In the genomic region with DNA sequence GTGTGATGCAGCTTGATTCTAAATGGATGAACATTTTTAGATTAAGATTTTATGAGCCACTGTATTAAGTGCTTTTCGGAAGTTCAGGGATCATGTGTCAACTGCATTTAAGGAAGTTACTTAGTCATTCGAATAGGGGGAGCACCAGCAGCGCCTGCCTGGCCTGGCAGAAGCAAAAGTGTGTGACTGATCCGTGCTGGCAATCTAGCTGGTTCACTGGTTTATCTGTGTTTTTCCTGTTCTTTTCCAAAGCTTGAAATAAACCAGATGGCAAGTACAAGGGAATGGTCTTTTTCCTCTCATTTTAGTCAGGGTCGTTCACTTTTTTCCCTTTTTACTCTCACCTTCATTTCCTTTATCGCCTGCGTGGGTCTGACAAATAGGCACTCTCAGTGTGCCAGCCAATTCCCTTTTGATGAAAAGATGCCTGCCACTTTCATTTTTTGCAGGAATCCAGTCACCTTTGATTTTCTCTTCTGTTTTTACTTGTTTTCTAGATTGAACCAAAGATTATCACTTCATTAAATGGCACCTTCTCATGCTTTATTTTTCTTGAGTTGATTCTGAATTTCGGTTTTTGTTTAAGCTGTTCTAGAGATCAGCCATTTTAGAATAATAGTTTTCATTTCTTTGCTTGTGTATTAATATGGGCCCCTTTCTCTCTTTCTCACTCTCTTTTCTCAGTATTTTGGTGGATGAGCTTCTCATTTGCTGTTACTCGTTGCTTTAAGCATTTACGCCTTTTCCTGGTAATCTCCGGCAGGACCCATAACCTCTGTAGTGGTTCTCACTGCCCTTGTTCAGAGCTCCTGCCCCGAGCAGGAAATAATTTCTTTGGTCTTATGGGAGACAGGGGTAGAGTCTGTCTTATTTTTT, we compare ENCODE assay signal across 8 cellular contexts. TPM values are rescaled to one million over a fixed set of nuclear protein-coding genes. Genes with fewer than 3 reads are reported as not detected.
DNase-seq lines count a peak whose midpoint lies in the region; ATAC-seq and TF ChIP-seq lines count a peak whose summit lies in the region.

No MANE protein-coding gene starts in this region.

- no peak overlapping the region for H3K56ac ChIP-seq in H9 (ENCODE audit: insufficient read length, low read depth, low read length)

- no peaks in the 10 kb centered on the region; the same call in 1 of the 2 replicates for H3K27me3 Mint-ChIP-seq in H9 (ENCODE audit: low read depth)

- no peak overlapping the region for H4K5ac ChIP-seq in H9 (ENCODE audit: insufficient read length, low read depth, low read length)

- no peak overlapping the region for H3K14ac ChIP-seq in H9 (ENCODE audit: insufficient read depth, low read length)

- H3K4me2 ChIP-seq in BLaER1 (peak overlapping the region; percentile 94), H9 (ENCODE audit: insufficient read depth, insufficient read length, low read length) (no peak overlapping the region)

- no peak overlapping the region for H2BK120ac ChIP-seq in H9 (ENCODE audit: low read depth, low read length, poor library complexity, severe bottlenecking)

- H3K79me1 ChIP-seq in H9 (ENCODE audit: insufficient read depth, low read depth, low read length, poor library complexity, severe bottlenecking), result no peaks in the 10 kb centered on the region

- H4K8ac ChIP-seq in H9 (replicated peaks; ENCODE audit: insufficient read length, low read depth, low read length), result no peak overlapping the region

- no peak for TF ChIP-seq CTCF in H9 (conservative IDR thresholded peaks at IDR 0.05)

- peaks cover 44% of the 10 kb centered on the region for H3K4me1 ChIP-seq in BLaER1
- H3K4me1 ChIP-seq in H9 (ENCODE audit: insufficient read depth, low read length), result peaks cover 11% of the 10 kb centered on the region
- peaks cover 32% of the 10 kb centered on the region for H3K4me1 ChIP-seq in SJSA1 (replicated peaks)

- H3K4me3 ChIP-seq in BLaER1 (peak overlapping the region; percentile 29), SJSA1 (no peak overlapping the region)

- peaks cover 19% of the 10 kb centered on the region; the same call in 1 of the 2 replicates for H4K20me1 ChIP-seq in BLaER1
- no peaks in the 10 kb centered on the region for H4K20me1 ChIP-seq in H9 (ENCODE audit: control insufficient read depth, insufficient read depth, insufficient read length)

- H3K27me3 ChIP-seq in BLaER1, result no peaks in the 10 kb centered on the region
- H3K27me3 ChIP-seq in H9 (ENCODE audit: insufficient read depth, low read length), result no peaks in the 10 kb centered on the region
- H3K27me3 ChIP-seq in SJSA1 (replicated peaks), result no peaks in the 10 kb centered on the region

- H3K4ac ChIP-seq in H9 (ENCODE audit: low read depth, low read length), result no peak overlapping the region

- H2BK5ac ChIP-seq in H9 (ENCODE audit: insufficient read length, low read length), result no peak overlapping the region

- H3K23me2 ChIP-seq in H9 (ENCODE audit: insufficient read length, low read depth, low read length, poor library complexity, severe bottlenecking), result peaks cover 9% of the 10 kb centered on the region

- H3K4me3 Mint-ChIP-seq in H9, result peak overlapping the region in 1 of 2 experiments; percentile 38; a peak in 2 of 5 replicates

- peak overlapping the region in 2 of 3 experiments; percentile 11 to 21; a peak in 4 of 7 replicates for H3K27ac Mint-ChIP-seq in H9

- no peak for DNase-seq in H9
- DNase-seq in SJSA1 (ENCODE audit: low read depth in 1 of 2, low spot score in 2 of 2), result peak in 1 of 2 experiments; percentile 24
- DNase-seq in astrocyte of the hippocampus (ENCODE audit: low read depth, low spot score), result peak; percentile 62
- peak; percentile 71 for DNase-seq in inferior parietal cortex (ENCODE audit: extremely low spot score)
- DNase-seq in stimulated activated CD4-positive, alpha-beta T cell treated with anti-CD3 and anti-CD28 coated beads, Interleukin-15, amount 100 ng/mL, for 24 hours, result peak; percentile 63
- no peak for DNase-seq in epidermal melanocyte (ENCODE audit: insufficient read length, low spot score)

- no peak overlapping the region for H3K23ac ChIP-seq in H9 (ENCODE audit: insufficient read length, low read depth, low read length)

- no CpG with 5 or more reads among the region's 12 CpGs for WGBS in H9 (ENCODE audit: extremely low coverage, insufficient read length, low lambda C conversion rate)

- no peak overlapping the region for H4K91ac ChIP-seq in H9 (ENCODE audit: insufficient read length, low read depth, low read length)

- H3K9ac ChIP-seq in BLaER1 (peak overlapping the region; percentile 61), H9 (ENCODE audit: extremely low read depth, insufficient read length, low read length) (no peak overlapping the region)

- H2AK5ac ChIP-seq in H9 (ENCODE audit: insufficient read length, low read length), result no peak overlapping the region

- no peak overlapping the region for H2BK12ac ChIP-seq in H9 (ENCODE audit: insufficient read length, low read depth, low read length)

- H3K18ac ChIP-seq in H9 (ENCODE audit: insufficient read length, low read depth, low read length), result no peak overlapping the region

- ATAC-seq in HG02840 (IDR thresholded peaks at IDR 0.05; ENCODE audit: low FRiP score, unreplicated experiment), result no peak

- H2BK20ac ChIP-seq in H9 (ENCODE audit: low read depth, low read length, poor library complexity, severe bottlenecking), result no peak overlapping the region

- no peaks in the 10 kb centered on the region for H3K36me3 Mint-ChIP-seq in H9 (ENCODE audit: insufficient read depth in 1 of 3, low read depth in 3 of 3)

- H3K27ac ChIP-seq in BLaER1, result 0 out of 2 replicates have a peak overlapping the region, but pooled peaks have one; percentile 11
- no peak overlapping the region for H3K27ac ChIP-seq in H9 (ENCODE audit: insufficient read length, low read depth, low read length)
- peak overlapping the region; percentile 13; the same call in 1 of the 2 replicates for H3K27ac ChIP-seq in SJSA1

- H3K9me3 Mint-ChIP-seq in H9, result no peaks in the 10 kb centered on the region

- H3K9me3 ChIP-seq in BLaER1, result no peaks in the 10 kb centered on the region
- H3K9me3 ChIP-seq in H9 (ENCODE audit: control insufficient read depth, low read depth, low read length), result no peaks in the 10 kb centered on the region
- no peaks in the 10 kb centered on the region for H3K9me3 ChIP-seq in SJSA1 (replicated peaks)

- peaks cover 12 to 38% of the 10 kb centered on the region in 2 experiments for H3K4me1 Mint-ChIP-seq in H9

- H3K36me3 ChIP-seq in BLaER1 (peaks cover 31% of the 10 kb centered on the region), SJSA1 (peaks cover 14% of the 10 kb centered on the region)

- no peak overlapping the region for H3T11ph ChIP-seq in H9 (ENCODE audit: low read length)

- H2AFZ ChIP-seq in H9 (ENCODE audit: low read length), result no peak overlapping the region

- no peaks in the 10 kb centered on the region; the same call in 1 of the 2 replicates for H3K79me2 ChIP-seq in H9 (ENCODE audit: insufficient read depth, low read length)

- H2BK15ac ChIP-seq in H9 (ENCODE audit: low read depth, low read length), result no peak overlapping the region

RNA-seq across cellular contexts. Expression of a gene that starts 2.8 kb away (rescaled TPM):
- 15.6 and 17.5 TPM in 2 replicates for total RNA-seq in H9 (2021)
- 20.9 and 32.6 TPM in 2 replicates for total RNA-seq in SJSA1 (2014; rRNA removed; shearing (Covaris generic))

Comparison
In these comparisons a context has a peak if more than half of its experiments do, and no peak if none do; other contexts are left out.
1. DNase-seq: peak in astrocyte of the hippocampus (single experiment), inferior parietal cortex (single experiment) and stimulated activated CD4-positive, alpha-beta T cell treated with anti-CD3 and anti-CD28 coated beads, Interleukin-15, amount 100 ng/mL, for 24 hours (single experiment); none in H9 (single experiment) and epidermal melanocyte (single experiment).